ENCODE assay signal across 1 cellular context in genomic region chr11:133898031-133898769, GRCh38.
A peak's percentile ranks its signal among the peaks of the same experiment; 100 is the strongest.
TF ChIP-seq lines count a peak whose summit lies in the region.

No MANE protein-coding gene starts in this region.

TF ChIP-seq in GM12878, 131 proteins besides CTCF, POLR2A, EP300 and RAD21:
- TF ChIP-seq TARDBP (IDR thresholded peaks at IDR 0.05; ENCODE audit: borderline replicate concordance): no peak
- TF ChIP-seq ESRRA (IDR thresholded peaks at IDR 0.05; ENCODE audit: low read length): no peak
- TF ChIP-seq RUNX3 (IDR thresholded peaks at IDR 0.05; ENCODE audit: low read length): no peak; the same call in 1 of the 2 replicates
- TF ChIP-seq, protein P1, sequence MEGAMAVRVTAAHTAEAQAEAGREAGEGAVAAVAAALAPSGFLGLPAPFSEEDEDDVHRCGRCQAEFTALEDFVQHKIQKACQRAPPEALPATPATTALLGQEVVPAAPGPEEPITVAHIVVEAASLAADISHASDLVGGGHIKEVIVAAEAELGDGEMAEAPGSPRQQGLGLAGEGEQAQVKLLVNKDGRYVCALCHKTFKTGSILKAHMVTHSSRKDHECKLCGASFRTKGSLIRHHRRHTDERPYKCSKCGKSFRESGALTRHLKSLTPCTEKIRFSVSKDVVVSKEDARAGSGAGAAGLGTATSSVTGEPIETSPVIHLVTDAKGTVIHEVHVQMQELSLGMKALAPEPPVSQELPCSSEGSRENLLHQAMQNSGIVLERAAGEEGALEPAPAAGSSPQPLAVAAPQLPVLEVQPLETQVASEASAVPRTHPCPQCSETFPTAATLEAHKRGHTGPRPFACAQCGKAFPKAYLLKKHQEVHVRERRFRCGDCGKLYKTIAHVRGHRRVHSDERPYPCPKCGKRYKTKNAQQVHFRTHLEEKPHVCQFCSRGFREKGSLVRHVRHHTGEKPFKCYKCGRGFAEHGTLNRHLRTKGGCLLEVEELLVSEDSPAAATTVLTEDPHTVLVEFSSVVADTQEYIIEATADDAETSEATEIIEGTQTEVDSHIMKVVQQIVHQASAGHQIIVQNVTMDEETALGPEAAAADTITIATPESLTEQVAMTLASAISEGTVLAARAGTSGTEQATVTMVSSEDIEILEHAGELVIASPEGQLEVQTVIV (IDR thresholded peaks at IDR 0.05; ENCODE audit: borderline replicate concordance, partially characterized antibody): no peak
- TF ChIP-seq PAX8 (IDR thresholded peaks at IDR 0.05): no peak
- TF ChIP-seq, protein P2, sequence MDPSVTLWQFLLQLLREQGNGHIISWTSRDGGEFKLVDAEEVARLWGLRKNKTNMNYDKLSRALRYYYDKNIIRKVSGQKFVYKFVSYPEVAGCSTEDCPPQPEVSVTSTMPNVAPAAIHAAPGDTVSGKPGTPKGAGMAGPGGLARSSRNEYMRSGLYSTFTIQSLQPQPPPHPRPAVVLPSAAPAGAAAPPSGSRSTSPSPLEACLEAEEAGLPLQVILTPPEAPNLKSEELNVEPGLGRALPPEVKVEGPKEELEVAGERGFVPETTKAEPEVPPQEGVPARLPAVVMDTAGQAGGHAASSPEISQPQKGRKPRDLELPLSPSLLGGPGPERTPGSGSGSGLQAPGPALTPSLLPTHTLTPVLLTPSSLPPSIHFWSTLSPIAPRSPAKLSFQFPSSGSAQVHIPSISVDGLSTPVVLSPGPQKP (IDR thresholded peaks at IDR 0.05; ENCODE audit: low read depth, low read length): no peak
- no peak for TF ChIP-seq RBBP5 (conservative IDR thresholded peaks at IDR 0.05)
- no peak for TF ChIP-seq STAT3 (IDR thresholded peaks at IDR 0.05; ENCODE audit: low read depth, low read length)
- no peak for TF ChIP-seq IKZF2 (IDR thresholded peaks at IDR 0.05)
- TF ChIP-seq IRF4 (IDR thresholded peaks at IDR 0.05; ENCODE audit: low read depth, low read length): peak; percentile 64
- TF ChIP-seq, protein P3, sequence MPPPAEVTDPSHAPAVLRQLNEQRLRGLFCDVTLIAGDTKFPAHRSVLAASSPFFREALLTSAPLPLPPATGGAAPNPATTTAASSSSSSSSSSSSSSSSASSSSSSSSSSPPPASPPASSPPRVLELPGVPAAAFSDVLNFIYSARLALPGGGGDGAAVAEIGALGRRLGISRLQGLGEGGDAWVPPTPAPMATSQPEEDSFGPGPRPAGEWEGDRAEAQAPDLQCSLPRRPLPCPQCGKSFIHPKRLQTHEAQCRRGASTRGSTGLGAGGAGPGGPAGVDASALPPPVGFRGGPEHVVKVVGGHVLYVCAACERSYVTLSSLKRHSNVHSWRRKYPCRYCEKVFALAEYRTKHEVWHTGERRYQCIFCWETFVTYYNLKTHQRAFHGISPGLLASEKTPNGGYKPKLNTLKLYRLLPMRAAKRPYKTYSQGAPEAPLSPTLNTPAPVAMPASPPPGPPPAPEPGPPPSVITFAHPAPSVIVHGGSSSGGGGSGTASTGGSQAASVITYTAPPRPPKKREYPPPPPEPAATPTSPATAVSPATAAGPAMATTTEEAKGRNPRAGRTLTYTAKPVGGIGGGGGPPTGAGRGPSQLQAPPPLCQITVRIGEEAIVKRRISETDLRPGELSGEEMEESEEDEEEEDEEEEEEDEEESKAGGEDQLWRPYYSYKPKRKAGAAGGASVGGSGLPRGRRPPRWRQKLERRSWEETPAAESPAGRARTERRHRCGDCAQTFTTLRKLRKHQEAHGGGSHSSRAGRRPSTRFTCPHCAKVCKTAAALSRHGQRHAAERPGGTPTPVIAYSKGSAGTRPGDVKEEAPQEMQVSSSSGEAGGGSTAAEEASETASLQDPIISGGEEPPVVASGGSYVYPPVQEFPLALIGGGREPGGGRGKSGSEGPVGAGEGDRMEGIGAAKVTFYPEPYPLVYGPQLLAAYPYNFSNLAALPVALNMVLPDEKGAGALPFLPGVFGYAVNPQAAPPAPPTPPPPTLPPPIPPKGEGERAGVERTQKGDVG (CRISPR knock-in tag; IDR thresholded peaks at IDR 0.05): no peak
- TF ChIP-seq, protein P4, sequence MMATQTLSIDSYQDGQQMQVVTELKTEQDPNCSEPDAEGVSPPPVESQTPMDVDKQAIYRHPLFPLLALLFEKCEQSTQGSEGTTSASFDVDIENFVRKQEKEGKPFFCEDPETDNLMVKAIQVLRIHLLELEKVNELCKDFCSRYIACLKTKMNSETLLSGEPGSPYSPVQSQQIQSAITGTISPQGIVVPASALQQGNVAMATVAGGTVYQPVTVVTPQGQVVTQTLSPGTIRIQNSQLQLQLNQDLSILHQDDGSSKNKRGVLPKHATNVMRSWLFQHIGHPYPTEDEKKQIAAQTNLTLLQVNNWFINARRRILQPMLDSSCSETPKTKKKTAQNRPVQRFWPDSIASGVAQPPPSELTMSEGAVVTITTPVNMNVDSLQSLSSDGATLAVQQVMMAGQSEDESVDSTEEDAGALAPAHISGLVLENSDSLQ (IDR thresholded peaks at IDR 0.05): no peak; the same call in 1 of the 2 replicates
- TF ChIP-seq ZSCAN29 (IDR thresholded peaks at IDR 0.05): no peak
- peak; percentile 6 for TF ChIP-seq SP1 (IDR thresholded peaks at IDR 0.05; ENCODE audit: low read depth, low read length)
- no peak for TF ChIP-seq ZNF207 (IDR thresholded peaks at IDR 0.05; ENCODE audit: borderline replicate concordance)
- no peak for TF ChIP-seq MTA2 (IDR thresholded peaks at IDR 0.05; ENCODE audit: low read depth)
- no peak for TF ChIP-seq HDAC2 (IDR thresholded peaks at IDR 0.05)
- no peak for TF ChIP-seq IKZF1 (conservative IDR thresholded peaks at IDR 0.05)
- TF ChIP-seq, protein P5, sequence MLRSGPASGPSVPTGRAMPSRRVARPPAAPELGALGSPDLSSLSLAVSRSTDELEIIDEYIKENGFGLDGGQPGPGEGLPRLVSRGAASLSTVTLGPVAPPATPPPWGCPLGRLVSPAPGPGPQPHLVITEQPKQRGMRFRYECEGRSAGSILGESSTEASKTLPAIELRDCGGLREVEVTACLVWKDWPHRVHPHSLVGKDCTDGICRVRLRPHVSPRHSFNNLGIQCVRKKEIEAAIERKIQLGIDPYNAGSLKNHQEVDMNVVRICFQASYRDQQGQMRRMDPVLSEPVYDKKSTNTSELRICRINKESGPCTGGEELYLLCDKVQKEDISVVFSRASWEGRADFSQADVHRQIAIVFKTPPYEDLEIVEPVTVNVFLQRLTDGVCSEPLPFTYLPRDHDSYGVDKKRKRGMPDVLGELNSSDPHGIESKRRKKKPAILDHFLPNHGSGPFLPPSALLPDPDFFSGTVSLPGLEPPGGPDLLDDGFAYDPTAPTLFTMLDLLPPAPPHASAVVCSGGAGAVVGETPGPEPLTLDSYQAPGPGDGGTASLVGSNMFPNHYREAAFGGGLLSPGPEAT (IDR thresholded peaks at IDR 0.05; ENCODE audit: low read depth): no peak
- peak; percentile 52; the same call in 1 of the 2 replicates for TF ChIP-seq NR2F1 (conservative IDR thresholded peaks at IDR 0.05)
- TF ChIP-seq MEF2B (IDR thresholded peaks at IDR 0.05; ENCODE audit: partially characterized antibody, poor library complexity, severe bottlenecking): peak; percentile 42
- no peak for TF ChIP-seq PML (IDR thresholded peaks at IDR 0.05; ENCODE audit: low read length)
- TF ChIP-seq BCL11A (IDR thresholded peaks at IDR 0.05; ENCODE audit: low read depth, low read length): no peak
- TF ChIP-seq, protein P6, sequence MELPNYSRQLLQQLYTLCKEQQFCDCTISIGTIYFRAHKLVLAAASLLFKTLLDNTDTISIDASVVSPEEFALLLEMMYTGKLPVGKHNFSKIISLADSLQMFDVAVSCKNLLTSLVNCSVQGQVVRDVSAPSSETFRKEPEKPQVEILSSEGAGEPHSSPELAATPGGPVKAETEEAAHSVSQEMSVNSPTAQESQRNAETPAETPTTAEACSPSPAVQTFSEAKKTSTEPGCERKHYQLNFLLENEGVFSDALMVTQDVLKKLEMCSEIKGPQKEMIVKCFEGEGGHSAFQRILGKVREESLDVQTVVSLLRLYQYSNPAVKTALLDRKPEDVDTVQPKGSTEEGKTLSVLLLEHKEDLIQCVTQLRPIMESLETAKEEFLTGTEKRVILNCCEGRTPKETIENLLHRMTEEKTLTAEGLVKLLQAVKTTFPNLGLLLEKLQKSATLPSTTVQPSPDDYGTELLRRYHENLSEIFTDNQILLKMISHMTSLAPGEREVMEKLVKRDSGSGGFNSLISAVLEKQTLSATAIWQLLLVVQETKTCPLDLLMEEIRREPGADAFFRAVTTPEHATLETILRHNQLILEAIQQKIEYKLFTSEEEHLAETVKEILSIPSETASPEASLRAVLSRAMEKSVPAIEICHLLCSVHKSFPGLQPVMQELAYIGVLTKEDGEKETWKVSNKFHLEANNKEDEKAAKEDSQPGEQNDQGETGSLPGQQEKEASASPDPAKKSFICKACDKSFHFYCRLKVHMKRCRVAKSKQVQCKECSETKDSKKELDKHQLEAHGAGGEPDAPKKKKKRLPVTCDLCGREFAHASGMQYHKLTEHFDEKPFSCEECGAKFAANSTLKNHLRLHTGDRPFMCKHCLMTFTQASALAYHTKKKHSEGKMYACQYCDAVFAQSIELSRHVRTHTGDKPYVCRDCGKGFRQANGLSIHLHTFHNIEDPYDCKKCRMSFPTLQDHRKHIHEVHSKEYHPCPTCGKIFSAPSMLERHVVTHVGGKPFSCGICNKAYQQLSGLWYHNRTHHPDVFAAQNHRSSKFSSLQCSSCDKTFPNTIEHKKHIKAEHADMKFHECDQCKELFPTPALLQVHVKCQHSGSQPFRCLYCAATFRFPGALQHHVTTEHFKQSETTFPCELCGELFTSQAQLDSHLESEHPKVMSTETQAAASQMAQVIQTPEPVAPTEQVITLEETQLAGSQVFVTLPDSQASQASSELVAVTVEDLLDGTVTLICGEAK (IDR thresholded peaks at IDR 0.05; ENCODE audit: borderline replicate concordance): no peak
- no peak for TF ChIP-seq STAT1 (conservative IDR thresholded peaks at IDR 0.05)
- TF ChIP-seq PAX5 (IDR thresholded peaks at IDR 0.05; ENCODE audit: borderline replicate concordance, low read depth, low read length): no peak
